1 cellular context compared by ENCODE assay signal in genomic region chr7:140594131-140594691, GRCh38.
TF ChIP-seq lines count a peak whose summit lies in the region.

No MANE protein-coding gene starts in this region.

TF ChIP-seq in WTC11, 78 proteins besides CTCF, POLR2A, EP300 and RAD21 (continued from another document):
- TF ChIP-seq, protein P1, sequence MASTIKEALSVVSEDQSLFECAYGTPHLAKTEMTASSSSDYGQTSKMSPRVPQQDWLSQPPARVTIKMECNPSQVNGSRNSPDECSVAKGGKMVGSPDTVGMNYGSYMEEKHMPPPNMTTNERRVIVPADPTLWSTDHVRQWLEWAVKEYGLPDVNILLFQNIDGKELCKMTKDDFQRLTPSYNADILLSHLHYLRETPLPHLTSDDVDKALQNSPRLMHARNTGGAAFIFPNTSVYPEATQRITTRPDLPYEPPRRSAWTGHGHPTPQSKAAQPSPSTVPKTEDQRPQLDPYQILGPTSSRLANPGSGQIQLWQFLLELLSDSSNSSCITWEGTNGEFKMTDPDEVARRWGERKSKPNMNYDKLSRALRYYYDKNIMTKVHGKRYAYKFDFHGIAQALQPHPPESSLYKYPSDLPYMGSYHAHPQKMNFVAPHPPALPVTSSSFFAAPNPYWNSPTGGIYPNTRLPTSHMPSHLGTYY (CRISPR knock-in tag; IDR thresholded peaks at IDR 0.05) = no peak
